9 cellular contexts compared by ENCODE assay signal in the genomic region with DNA sequence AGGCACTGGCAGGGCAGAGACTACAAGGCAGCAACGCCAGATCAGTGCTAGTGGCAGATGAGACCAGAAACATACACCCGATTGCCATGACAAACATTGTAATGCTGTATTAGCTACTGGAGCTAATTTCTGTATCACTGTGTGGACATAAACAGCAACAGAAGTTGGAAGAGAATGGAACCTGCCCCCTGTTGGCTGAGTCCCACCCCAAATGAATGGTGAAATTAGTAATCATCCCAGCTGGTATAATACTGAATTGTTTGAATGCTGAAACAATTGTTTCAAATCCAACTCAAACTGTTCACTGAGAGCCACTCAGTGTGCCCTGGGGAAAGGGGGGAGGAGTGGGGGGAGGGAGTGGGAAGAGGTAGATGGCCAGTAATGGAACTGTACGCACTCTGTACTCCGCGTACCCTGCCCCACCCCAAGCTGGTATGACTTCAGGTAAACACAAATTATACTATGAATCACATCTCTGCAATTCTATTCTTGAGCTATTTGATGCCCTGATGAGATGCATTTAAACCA.
DNase-seq lines count a peak whose midpoint lies in the region; ATAC-seq and TF ChIP-seq lines count a peak whose summit lies in the region.
"Had no signal": no experiment of that assay in that cellular context is flagged by ENCODE, and none has a peak within 500 bp of the region (broad histone marks: within the 10 kb centered on the region; RNA-seq: fewer than 3 reads in every experiment).

No MANE protein-coding gene starts in this region.

- TF ChIP-seq CTCF in OCI-LY1 (IDR thresholded peaks at IDR 0.05; ENCODE audit: low read length) = peak; percentile 51

- no peaks in the 10 kb centered on the region for H3K9me2 ChIP-seq in OCI-LY1 (ENCODE audit: low read depth, low read length)

- H3K27me3 ChIP-seq in OCI-LY1 (ENCODE audit: insufficient read depth, low read length) = no peaks in the 10 kb centered on the region

- peak overlapping the region; percentile 52 for H3K9ac ChIP-seq in OCI-LY1 (ENCODE audit: low read length)

- peaks cover 12% of the 10 kb centered on the region for H3K9me3 ChIP-seq in OCI-LY1 (ENCODE audit: low read length)

- peaks cover 42 to 43% of the 10 kb centered on the region in 2 donors for H3K4me1 Mint-ChIP-seq in effector memory CD8-positive, alpha-beta T cell (ENCODE audit: low read depth in 2 of 2)
- peaks cover 57% of the 10 kb centered on the region for H3K4me1 Mint-ChIP-seq in stimulated activated effector memory CD8-positive, alpha-beta T cell treated with anti-CD3 and anti-CD28 coated beads, Interleukin-12 subunit alpha, Interleukin-12 subunit beta, amount 100 ng/mL, for 72 hours

- peaks cover 45% of the 10 kb centered on the region for H3K4me1 ChIP-seq in OCI-LY1 (ENCODE audit: insufficient read depth, low read length, severe bottlenecking)

- peak overlapping the region; percentile 86 for H2AFZ ChIP-seq in OCI-LY1 (ENCODE audit: low read length)

- H4K20me1 ChIP-seq in OCI-LY1 (ENCODE audit: insufficient read depth, low read length) = no peaks in the 10 kb centered on the region

- peak overlapping the region; percentile 66 for H3K4me2 ChIP-seq in OCI-LY1 (ENCODE audit: low read length)

- H3K4me3 Mint-ChIP-seq in effector memory CD8-positive, alpha-beta T cell = peak overlapping the region; percentile 18 to 21
- peak overlapping the region; percentile 54 for H3K4me3 Mint-ChIP-seq in stimulated activated effector memory CD8-positive, alpha-beta T cell treated with anti-CD3 and anti-CD28 coated beads, Interleukin-12 subunit alpha, Interleukin-12 subunit beta, amount 100 ng/mL, for 72 hours

- H3K36me3 Mint-ChIP-seq in effector memory CD8-positive, alpha-beta T cell (ENCODE audit: insufficient read depth) = peaks cover 3% of the 10 kb centered on the region
- no peaks in the 10 kb centered on the region for H3K36me3 Mint-ChIP-seq in stimulated activated effector memory CD8-positive, alpha-beta T cell treated with anti-CD3 and anti-CD28 coated beads, Interleukin-12 subunit alpha, Interleukin-12 subunit beta, amount 100 ng/mL, for 72 hours

- peak overlapping the region; percentile 96 for H3K27ac ChIP-seq in OCI-LY1 (ENCODE audit: low read depth, low read length, poor library complexity, severe bottlenecking)

- no peaks in the 10 kb centered on the region for H3K27me3 Mint-ChIP-seq in effector memory CD8-positive, alpha-beta T cell

- no peaks in the 10 kb centered on the region for H3F3A ChIP-seq in OCI-LY1 (ENCODE audit: insufficient read depth, low read length)

- peak; percentile 36 for DNase-seq in DMS153 (lab: John Stamatoyannopoulos, UW)
- no peak for DNase-seq in DMS153 treated with DMSO at 0.1 percent for 48 hours (lab: John Stamatoyannopoulos, UW; ENCODE audit: unreplicated experiment)
- DNase-seq in effector memory CD8-positive, alpha-beta T cell = no peak
- no peak for DNase-seq in stimulated activated effector memory CD8-positive, alpha-beta T cell treated with anti-CD3 and anti-CD28 coated beads, Interleukin-12 subunit alpha, Interleukin-12 subunit beta, amount 100 ng/mL, for 72 hours (ENCODE audit: low spot score in 2 of 2)
- DNase-seq in amniotic stem cell (lab: John Stamatoyannopoulos, UW) = no peak
- DNase-seq: NCI-H187 had no signal

- ATAC-seq in effector memory CD8-positive, alpha-beta T cell (replicated peaks) = peak; percentile 16
- peak; percentile 54 for ATAC-seq in stimulated activated effector memory CD8-positive, alpha-beta T cell treated with anti-CD3 and anti-CD28 coated beads, Interleukin-12 subunit alpha, Interleukin-12 subunit beta, amount 100 ng/mL, for 72 hours
- no peak for ATAC-seq in HG03139 (IDR thresholded peaks at IDR 0.05; ENCODE audit: unreplicated experiment)
- ATAC-seq in HG03159 (IDR thresholded peaks at IDR 0.05; ENCODE audit: unreplicated experiment) = no peak

- peak overlapping the region; percentile 31 for H3K4me3 ChIP-seq in OCI-LY1 (ENCODE audit: low read depth, low read length, poor library complexity, severe bottlenecking)

- H3K9me3 Mint-ChIP-seq in effector memory CD8-positive, alpha-beta T cell = peaks cover 0 to 15% of the 10 kb centered on the region in 2 donors
- H3K9me3 Mint-ChIP-seq in stimulated activated effector memory CD8-positive, alpha-beta T cell treated with anti-CD3 and anti-CD28 coated beads, Interleukin-12 subunit alpha, Interleukin-12 subunit beta, amount 100 ng/mL, for 72 hours = peaks cover 11% of the 10 kb centered on the region

- no peaks in the 10 kb centered on the region for H3K79me2 ChIP-seq in OCI-LY1 (ENCODE audit: insufficient read depth, low read length)

- H3K36me3 ChIP-seq in OCI-LY1 (ENCODE audit: insufficient read depth, low read length) = no peaks in the 10 kb centered on the region

- H3K27ac Mint-ChIP-seq in effector memory CD8-positive, alpha-beta T cell = peak overlapping the region; percentile 11 to 72
- H3K27ac Mint-ChIP-seq in stimulated activated effector memory CD8-positive, alpha-beta T cell treated with anti-CD3 and anti-CD28 coated beads, Interleukin-12 subunit alpha, Interleukin-12 subunit beta, amount 100 ng/mL, for 72 hours = peak overlapping the region; percentile 69

Comparison
In these comparisons a context has a peak if more than half of its experiments do, and no peak if none do; other contexts are left out.
1. ATAC-seq: peak in effector memory CD8-positive, alpha-beta T cell (single experiment) and stimulated activated effector memory CD8-positive, alpha-beta T cell treated with anti-CD3 and anti-CD28 coated beads, Interleukin-12 subunit alpha, Interleukin-12 subunit beta, amount 100 ng/mL, for 72 hours (single experiment); none in HG03139 (single experiment) and HG03159 (single experiment).